20 cellular contexts compared by ENCODE assay signal in genomic region chr2:17476820-17477219, GRCh38. TPM values are rescaled to one million over a fixed set of nuclear protein-coding genes. Genes with fewer than 3 reads are reported as not detected.
"Had no signal": no experiment of that assay in that cellular context is flagged by ENCODE, and none has a peak within 500 bp of the region (broad histone marks: within the 10 kb centered on the region; RNA-seq: fewer than 3 reads in every experiment).

No MANE protein-coding gene starts in this region.

- DNase-seq: activated gamma-delta T cell treated with Interleukin-2 at 50 U/mL for 16 hours; activated T-cell treated with anti-CD3 and anti-CD28 coated beads, Interleukin-2, amount 50 U/mL, for 1 hour; brain microvascular endothelial cell; erythroblast; heart left ventricle; islet precursor cell; occipital lobe; sigmoid colon; stimulated activated CD4-positive, alpha-beta T cell treated with anti-CD3 and anti-CD28 coated beads, Interleukin-2, amount 100 ng/mL, for 48 hours; stimulated activated CD8-positive, alpha-beta memory T cell treated with anti-CD3 and anti-CD28 coated beads, Interleukin-4, amount 100 ng/mL, for 48 hours; stimulated activated naive B cell treated with anti-CD40 and anti-IgM and Interleukin-4, amounts not matched to agents 10 μg/mL and 1 μg/mL and 100 μg/mL, for 72 hours; T1000; transverse colon; uterus had no signal

- H3K27ac Mint-ChIP-seq: activated naive CD4-positive, alpha-beta T cell treated with anti-CD3 and anti-CD28 coated beads, Interleukin-2, amount 50 U/mL, for 24 hours; stimulated activated naive B cell treated with anti-CD40 and anti-IgM and Interleukin-4, amounts not matched to agents 10 μg/mL and 1 μg/mL and 100 μg/mL, for 72 hours; T-helper 1 cell treated with Interleukin-12 subunit alpha and Interleukin-12 subunit beta and Interleukin-4 antibody, amounts not matched to agents 30 μg/mL and 1 μg/mL, for 36 hours; WTC11 had no signal

- H3K4me3 Mint-ChIP-seq: activated naive CD4-positive, alpha-beta T cell treated with anti-CD3 and anti-CD28 coated beads, Interleukin-2, amount 50 U/mL, for 24 hours; stimulated activated naive B cell treated with anti-CD40 and anti-IgM and Interleukin-4, amounts not matched to agents 10 μg/mL and 1 μg/mL and 100 μg/mL, for 72 hours; T-helper 1 cell treated with Interleukin-12 subunit alpha and Interleukin-12 subunit beta and Interleukin-4 antibody, amounts not matched to agents 30 μg/mL and 1 μg/mL, for 36 hours; WTC11 had no signal

- ATAC-seq: gastroesophageal sphincter; stimulated activated naive B cell treated with anti-CD40 and anti-IgM and Interleukin-4, amounts not matched to agents 10 μg/mL and 1 μg/mL and 100 μg/mL, for 72 hours; WTC11 had no signal

- H3K4me1 ChIP-seq: ascending aorta, gastroesophageal sphincter, sigmoid colon, transverse colon, uterus had no signal

- H3K4me3 ChIP-seq: ascending aorta, coronary artery, gastroesophageal sphincter, heart left ventricle, sigmoid colon, transverse colon, uterus had no signal

- H3K36me3 Mint-ChIP-seq: activated naive CD4-positive, alpha-beta T cell treated with anti-CD3 and anti-CD28 coated beads, Interleukin-2, amount 50 U/mL, for 24 hours; stimulated activated naive B cell treated with anti-CD40 and anti-IgM and Interleukin-4, amounts not matched to agents 10 μg/mL and 1 μg/mL and 100 μg/mL, for 72 hours; WTC11 had no signal

- H3K9me3 ChIP-seq: ascending aorta, gastroesophageal sphincter, heart left ventricle, sigmoid colon, transverse colon, uterus had no signal

- H3K4me1 Mint-ChIP-seq: activated naive CD4-positive, alpha-beta T cell treated with anti-CD3 and anti-CD28 coated beads, Interleukin-2, amount 50 U/mL, for 24 hours; stimulated activated naive B cell treated with anti-CD40 and anti-IgM and Interleukin-4, amounts not matched to agents 10 μg/mL and 1 μg/mL and 100 μg/mL, for 72 hours had no signal

- H3K27ac ChIP-seq: ascending aorta, brain microvascular endothelial cell, coronary artery, gastroesophageal sphincter, heart left ventricle, sigmoid colon, transverse colon, uterus had no signal

- H3K9me3 Mint-ChIP-seq: activated naive CD4-positive, alpha-beta T cell treated with anti-CD3 and anti-CD28 coated beads, Interleukin-2, amount 50 U/mL, for 24 hours; stimulated activated naive B cell treated with anti-CD40 and anti-IgM and Interleukin-4, amounts not matched to agents 10 μg/mL and 1 μg/mL and 100 μg/mL, for 72 hours; T-helper 1 cell treated with Interleukin-12 subunit alpha and Interleukin-12 subunit beta and Interleukin-4 antibody, amounts not matched to agents 30 μg/mL and 1 μg/mL, for 36 hours; WTC11 had no signal

- H3K36me3 ChIP-seq: ascending aorta, brain microvascular endothelial cell, gastroesophageal sphincter, heart left ventricle, sigmoid colon, transverse colon, uterus had no signal

- H3K27me3 ChIP-seq: ascending aorta, brain microvascular endothelial cell, gastroesophageal sphincter, heart left ventricle, sigmoid colon, transverse colon, uterus had no signal

RNA-seq across cellular contexts. Expression of gene RAD51AP2, which starts 41.4 kb away (rescaled TPM):
- total RNA-seq: ascending aorta had no signal
